In the genomic region with DNA sequence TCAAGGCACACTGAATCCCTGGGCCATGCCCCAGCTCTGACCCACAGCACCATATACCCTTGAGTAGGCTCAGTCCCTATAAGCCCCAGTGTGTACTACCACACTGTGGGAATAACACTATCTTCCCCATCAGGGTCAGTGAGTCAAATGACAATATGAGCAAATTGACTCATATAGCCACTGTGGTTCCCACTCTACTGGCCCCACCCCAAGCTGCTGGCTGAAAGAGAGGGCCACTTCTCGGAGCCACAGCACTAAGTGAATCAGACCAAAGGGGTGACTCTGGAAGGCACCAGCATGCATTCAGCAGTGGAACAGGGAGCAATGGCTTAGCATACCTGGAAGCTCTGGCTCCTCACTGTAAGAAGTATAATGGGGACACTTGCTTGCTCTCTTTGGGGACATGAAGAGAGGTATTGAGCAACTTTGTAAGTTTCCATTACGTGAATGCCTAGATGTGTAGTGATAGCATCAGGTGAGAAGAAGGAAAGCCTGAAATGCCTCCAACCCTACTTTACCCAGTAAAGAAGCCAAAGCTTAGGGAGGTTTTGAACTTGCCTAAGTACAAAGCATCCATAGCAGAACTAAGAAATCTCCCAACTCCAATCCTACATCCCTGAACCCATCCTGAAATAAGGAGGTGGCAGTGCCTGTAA, we compare ENCODE assay signal across 9 cellular contexts. TPM values are rescaled to one million over a fixed set of nuclear protein-coding genes. Genes with fewer than 3 reads are reported as not detected.
DNase-seq lines count a peak whose midpoint lies in the region; ATAC-seq, FAIRE-seq and TF ChIP-seq lines count a peak whose summit lies in the region.
"Had no signal": no experiment of that assay in that cellular context is flagged by ENCODE, and none has a peak within 500 bp of the region (broad histone marks: within the 10 kb centered on the region; RNA-seq: fewer than 3 reads in every experiment).

No MANE protein-coding gene starts in this region.

- peak overlapping the region; percentile 58 for H3K4me2 ChIP-seq in keratinocyte (ENCODE audit: control insufficient read depth, extremely low read depth, insufficient read depth, low read depth, low read length)

- H3K9me3 Mint-ChIP-seq in activated T-cell treated with anti-CD3 and anti-CD28 coated beads, Interleukin-2, amount 50 U/mL, for 24 hours, result no peaks in the 10 kb centered on the region
- H3K9me3 Mint-ChIP-seq: neural crest cell had no signal

- peaks cover 49% of the 10 kb centered on the region for H3K4me1 Mint-ChIP-seq in activated T-cell treated with anti-CD3 and anti-CD28 coated beads, Interleukin-2, amount 50 U/mL, for 24 hours (ENCODE audit: low read depth)

- DNase-seq in activated T-cell treated with anti-CD3 and anti-CD28 coated beads, Interleukin-2, amount 50 U/mL, for 24 hours, result peak; percentile 61
- DNase-seq in keratinocyte (ENCODE audit: low read depth, low spot score), result no peak
- DNase-seq in suprapubic skin (ENCODE audit: low spot score in 2 of 2), result no peak
- DNase-seq in SKM-1 (lab: John Stamatoyannopoulos, UW; ENCODE audit: unreplicated experiment), result no peak
- DNase-seq in WERI-Rb-1, result no peak
- no peak for DNase-seq in NCI-H2029 (lab: John Stamatoyannopoulos, UW)

- H3K27ac ChIP-seq in keratinocyte (ENCODE audit: control insufficient read depth, insufficient read depth, low read length) (peak overlapping the region; percentile 79), suprapubic skin (peak overlapping the region; percentile 93), WERI-Rb-1 (no peak overlapping the region)

- peak overlapping the region; percentile 90 for H3K27ac Mint-ChIP-seq in activated T-cell treated with anti-CD3 and anti-CD28 coated beads, Interleukin-2, amount 50 U/mL, for 24 hours

- H3K36me3 Mint-ChIP-seq in activated T-cell treated with anti-CD3 and anti-CD28 coated beads, Interleukin-2, amount 50 U/mL, for 24 hours (ENCODE audit: low read depth), result peaks cover 35% of the 10 kb centered on the region

- no peaks in the 10 kb centered on the region for H3K27me3 Mint-ChIP-seq in activated T-cell treated with anti-CD3 and anti-CD28 coated beads, Interleukin-2, amount 50 U/mL, for 24 hours

- H3K27me3 ChIP-seq in keratinocyte (ENCODE audit: control insufficient read depth, extremely low read depth, insufficient read depth, low read length) (no peaks in the 10 kb centered on the region), suprapubic skin (no peaks in the 10 kb centered on the region), WERI-Rb-1 (ENCODE audit: insufficient read depth, low read depth, severe bottlenecking) (no peaks in the 10 kb centered on the region)

- no peak for FAIRE-seq in keratinocyte (lab: Jason Lieb, UNC)

- ATAC-seq in GM19035 (IDR thresholded peaks at IDR 0.05; ENCODE audit: unreplicated experiment), result peak; percentile 91
- peak; percentile 70 for ATAC-seq in HG02938 (IDR thresholded peaks at IDR 0.05; ENCODE audit: unreplicated experiment)

- peaks cover 69% of the 10 kb centered on the region for H3K4me1 ChIP-seq in keratinocyte (ENCODE audit: control insufficient read depth, extremely low read depth, insufficient read depth, low read length)
- peaks cover 83% of the 10 kb centered on the region for H3K4me1 ChIP-seq in suprapubic skin

- H3K36me3 ChIP-seq in keratinocyte (ENCODE audit: control insufficient read depth in 2 of 2, extremely low read depth in 1 of 2, insufficient read depth in 2 of 2, low read length in 2 of 2), result peaks cover 16 to 33% of the 10 kb centered on the region in 2 experiments
- peaks cover 45% of the 10 kb centered on the region for H3K36me3 ChIP-seq in suprapubic skin
- peaks cover 18% of the 10 kb centered on the region for H3K36me3 ChIP-seq in WERI-Rb-1

- no peak overlapping the region for H2AFZ ChIP-seq in keratinocyte (ENCODE audit: control insufficient read depth, low read length)

- H3K4me3 Mint-ChIP-seq in activated T-cell treated with anti-CD3 and anti-CD28 coated beads, Interleukin-2, amount 50 U/mL, for 24 hours, result no peak overlapping the region
- H3K4me3 Mint-ChIP-seq: neural crest cell had no signal

- TF ChIP-seq EP300 in suprapubic skin (IDR thresholded peaks at IDR 0.05), result no peak

- no peak for TF ChIP-seq POLR2A in suprapubic skin (IDR thresholded peaks at IDR 0.05)

- H3K9ac ChIP-seq in keratinocyte (ENCODE audit: control insufficient read depth, extremely low read depth, insufficient read depth, low read length), result peak overlapping the region; percentile 42

- 49% methylated on average over 2 of the region's 2 CpGs for WGBS in suprapubic skin

- dilution Hi-C loops in keratinocyte (cut with MboI; ENCODE audit: extremely low pct_ligation_motif_present, low sequenced_read_pairs), result no loop called here

- H3K4me3 ChIP-seq in keratinocyte (ENCODE audit: control insufficient read depth in 2 of 3, extremely low read depth in 1 of 3, insufficient read depth in 2 of 3, low read depth in 1 of 3, low read length in 3 of 3) (no peak overlapping the region), suprapubic skin (peak overlapping the region; percentile 17), WERI-Rb-1 (ENCODE audit: low read depth, low read length) (no peak overlapping the region)

- peaks cover 8% of the 10 kb centered on the region for H4K20me1 ChIP-seq in keratinocyte (ENCODE audit: control insufficient read depth, extremely low read depth, insufficient read depth, low read length)

- TF ChIP-seq CTCF in keratinocyte (optimal IDR thresholded peaks at IDR 0.05 in 1 of 3, IDR thresholded peaks at IDR 0.05 in 1 of 3, conservative IDR thresholded peaks at IDR 0.05 in 1 of 3; ENCODE audit: extremely low read depth in 1 of 3, insufficient read depth in 2 of 3, low read length in 3 of 3) (no peak), suprapubic skin (IDR thresholded peaks at IDR 0.05) (no peak), WERI-Rb-1 (IDR thresholded peaks at IDR 0.05; ENCODE audit: low read depth, low read length) (no peak)

- peaks cover 4% of the 10 kb centered on the region for H3K9me1 ChIP-seq in keratinocyte (ENCODE audit: control insufficient read depth, extremely low read depth, insufficient read depth, low read length)

- peaks cover 88% of the 10 kb centered on the region for H3K79me2 ChIP-seq in keratinocyte (ENCODE audit: control insufficient read depth, insufficient read depth, low read length)

- H3K9me3 ChIP-seq in keratinocyte (ENCODE audit: control insufficient read depth, low read depth, low read length) (no peaks in the 10 kb centered on the region), suprapubic skin (no peaks in the 10 kb centered on the region), WERI-Rb-1 (ENCODE audit: severe bottlenecking) (no peaks in the 10 kb centered on the region)

RNA-seq across cellular contexts. Expression of gene CD59, which starts 13.5 kb away (rescaled TPM):
- polyA plus RNA-seq in keratinocyte, result 1,349 to 1,804 TPM (median 1,403 TPM) in 3 replicates
- polyA plus RNA-seq in keratinocyte (2011; ENCODE audit: low read depth), result 138 TPM
- polyA plus RNA-seq in keratinocyte (2011; cell fraction: cytosol; rRNA removed), result 1,041 and 1,596 TPM in 2 replicates
- 1,467 and 1,504 TPM in 2 replicates for polyA plus RNA-seq in keratinocyte (2011; cell fraction: nucleus; rRNA removed)
- polyA plus RNA-seq in keratinocyte (2012; ENCODE audit: low replicate concordance), result 746 and 1,053 TPM in 2 replicates
- 691 to 1,393 TPM (median 1,095 TPM) in 3 replicates for polyA minus RNA-seq in keratinocyte
- polyA minus RNA-seq in keratinocyte (2011; cell fraction: cytosol; rRNA and poly(A)+ RNA removed), result 314 TPM
- 626 and 1,149 TPM in 2 replicates for polyA minus RNA-seq in keratinocyte (2011; cell fraction: nucleus; rRNA and poly(A)+ RNA removed)
- 100 to 1,000 TPM; 309 to 520 (median 422) TPM for total RNA-seq in suprapubic skin

RNA-seq across cellular contexts. Expression of gene C11orf91, which starts 22.1 kb away (rescaled TPM):
- 0.10 to 0.16 TPM (median 0.10 TPM) in 3 replicates for polyA plus RNA-seq in keratinocyte
- not detected for polyA plus RNA-seq in keratinocyte (2011; ENCODE audit: low read depth)
- polyA plus RNA-seq in keratinocyte (2011; cell fraction: cytosol; rRNA removed), result not detected in 2 replicates
- 0.36 TPM in 1 of 2 replicates, not detected in the other for polyA plus RNA-seq in keratinocyte (2011; cell fraction: nucleus; rRNA removed)
- polyA plus RNA-seq in keratinocyte (2012; ENCODE audit: low replicate concordance), result 0.18 TPM in 1 of 2 replicates, not detected in the other
- not detected in 3 replicates for polyA minus RNA-seq in keratinocyte
- polyA minus RNA-seq in keratinocyte (2011; cell fraction: cytosol; rRNA and poly(A)+ RNA removed), result not detected
- 1.2 TPM in 1 of 2 replicates, not detected in the other for polyA minus RNA-seq in keratinocyte (2011; cell fraction: nucleus; rRNA and poly(A)+ RNA removed)
- not detected for total RNA-seq in suprapubic skin

RNA-seq across cellular contexts. Expression of gene FBXO3, which starts 51.6 kb away (rescaled TPM):
- polyA plus RNA-seq in keratinocyte, result 47.3 to 68.6 TPM (median 48.5 TPM) in 3 replicates
- 42.8 TPM for polyA plus RNA-seq in keratinocyte (2011; ENCODE audit: low read depth)
- polyA plus RNA-seq in keratinocyte (2011; cell fraction: cytosol; rRNA removed), result 22.3 and 50.6 TPM in 2 replicates
- 44.9 and 65.7 TPM in 2 replicates for polyA plus RNA-seq in keratinocyte (2011; cell fraction: nucleus; rRNA removed)
- 25.0 and 34.6 TPM in 2 replicates for polyA plus RNA-seq in keratinocyte (2012; ENCODE audit: low replicate concordance)
- 11.1 to 60.4 TPM (median 40.3 TPM) in 3 replicates for polyA minus RNA-seq in keratinocyte
- polyA minus RNA-seq in keratinocyte (2011; cell fraction: cytosol; rRNA and poly(A)+ RNA removed), result 35.5 TPM
- 32.0 and 44.9 TPM in 2 replicates for polyA minus RNA-seq in keratinocyte (2011; cell fraction: nucleus; rRNA and poly(A)+ RNA removed)
- total RNA-seq in suprapubic skin, result 10 to 100 TPM; 35.4 to 47.5 (median 44.3) TPM
